19 cellular contexts compared by ENCODE assay signal in the genomic region with DNA sequence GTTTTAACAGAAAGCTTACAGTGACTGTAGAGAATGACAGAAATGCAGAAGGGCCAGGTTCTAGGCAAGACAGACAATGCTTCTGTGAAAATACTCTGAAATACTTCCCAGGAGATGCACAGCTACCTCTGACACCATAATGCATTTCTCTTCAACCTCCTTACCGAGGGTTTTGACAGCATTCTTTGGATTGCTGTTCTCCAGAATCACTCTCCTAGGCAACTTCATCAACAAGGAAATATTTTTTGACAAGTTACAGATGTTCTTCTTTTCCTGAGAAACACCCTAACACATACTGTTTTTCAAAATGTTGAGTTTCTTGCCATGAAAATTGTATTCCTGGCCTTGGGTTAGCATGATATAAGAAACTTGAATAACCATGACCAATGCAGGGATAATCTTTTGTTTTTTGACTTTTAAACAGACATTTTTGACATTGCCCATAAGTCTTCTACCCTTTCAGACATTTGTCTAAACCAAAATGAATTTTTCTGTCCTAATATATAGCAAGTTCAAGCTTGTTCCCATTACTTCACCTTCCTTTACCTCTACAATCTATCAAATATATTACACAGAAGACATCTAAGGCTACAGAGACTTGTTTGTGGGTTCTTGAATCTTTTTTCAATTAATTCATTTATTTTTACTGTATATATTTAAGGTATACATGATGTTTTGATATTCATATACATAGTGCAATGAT.
DNase-seq lines count a peak whose midpoint lies in the region; ATAC-seq, FAIRE-seq and TF ChIP-seq lines count a peak whose summit lies in the region.
"Had no signal": no experiment of that assay in that cellular context is flagged by ENCODE, and none has a peak within 500 bp of the region (broad histone marks: within the 10 kb centered on the region; RNA-seq: fewer than 3 reads in every experiment).

No MANE protein-coding gene starts in this region.

- no peak overlapping the region for H3K18ac ChIP-seq in trophoblast cell (ENCODE audit: low read length)

- H4K12ac ChIP-seq in trophoblast cell (ENCODE audit: low read depth, low read length) = no peak overlapping the region

- H3K9ac ChIP-seq in GM23248 (peak overlapping the region; percentile 79), trophoblast cell (ENCODE audit: low read length) (no peak overlapping the region)

- ATAC-seq in GM21390 (IDR thresholded peaks at IDR 0.05; ENCODE audit: unreplicated experiment) = no peak
- ATAC-seq in HG03520 (IDR thresholded peaks at IDR 0.05; ENCODE audit: unreplicated experiment) = no peak
- ATAC-seq: activated CD8-positive, alpha-beta memory T cell treated with anti-CD3 and anti-CD28 coated beads, Interleukin-2, amount 10 ng/mL, durations not matched to agents 7 days and 5 days; activated naive CD8-positive, alpha-beta T cell treated with anti-CD3 and anti-CD28 coated beads, Interleukin-2, amount 50 U/mL, for 24 hours had no signal

- H3K4ac ChIP-seq in trophoblast cell (ENCODE audit: low read depth, low read length) = no peak overlapping the region

- TF ChIP-seq POLR2A in GM12892 (IDR thresholded peaks at IDR 0.05; ENCODE audit: low read depth, low read length) = no peak

- H3K79me1 ChIP-seq in trophoblast cell (ENCODE audit: low read length) = peaks cover 24% of the 10 kb centered on the region

- H3K27me3 ChIP-seq in GM23248 (replicated peaks; ENCODE audit: insufficient read depth) (no peaks in the 10 kb centered on the region), trophoblast cell (ENCODE audit: insufficient read depth, low read length) (no peaks in the 10 kb centered on the region)
- H3K27me3 ChIP-seq: spleen had no signal

- H3K79me2 ChIP-seq in GM23248 (ENCODE audit: insufficient read depth) = no peaks in the 10 kb centered on the region
- H3K79me2 ChIP-seq in trophoblast cell (ENCODE audit: control insufficient read depth, insufficient read depth, low read length, poor library complexity) = peaks cover 2% of the 10 kb centered on the region

- H3K4me1 ChIP-seq in GM23248 (ENCODE audit: insufficient read depth) (peaks cover 30% of the 10 kb centered on the region), trophoblast cell (ENCODE audit: control insufficient read depth in 1 of 2, insufficient read depth in 2 of 2, low read length in 2 of 2) (peaks cover 6 to 11% of the 10 kb centered on the region in 2 experiments)
- H3K4me1 ChIP-seq: spleen had no signal

- no peak overlapping the region for H2BK120ac ChIP-seq in trophoblast cell (ENCODE audit: insufficient read depth, low read length, poor library complexity)

- H3K9me2 ChIP-seq in GM23248 (ENCODE audit: insufficient read depth) = no peaks in the 10 kb centered on the region

- no peak overlapping the region for H3K23ac ChIP-seq in trophoblast cell (ENCODE audit: low read length)

- H3K14ac ChIP-seq in trophoblast cell (ENCODE audit: low read length) = no peak overlapping the region

- H2BK5ac ChIP-seq in trophoblast cell (ENCODE audit: low read depth, low read length, poor library complexity) = no peak overlapping the region

- in situ Hi-C loops in GM23248 (cut with MboI) = no loop called here

- DNase-seq in GM23248 (peak; percentile 85), astrocyte of the hippocampus (ENCODE audit: low read depth, low spot score) (peak; percentile 42), fibroblast of the aortic adventitia (ENCODE audit: low read depth) (peak; percentile 80), trophoblast cell (peak; percentile 70 to 91), kidney glomerular epithelial cell (lab: John Stamatoyannopoulos, UW) (no peak), GM12892 (ENCODE audit: insufficient read length) (no peak)
- DNase-seq: activated CD4-positive, alpha-beta T cell treated with anti-CD3 and anti-CD28 coated beads for 48 hours; activated CD8-positive, alpha-beta memory T cell treated with anti-CD3 and anti-CD28 coated beads, Interleukin-2, amount 10 ng/mL, durations not matched to agents 7 days and 5 days; activated naive CD8-positive, alpha-beta T cell treated with anti-CD3 and anti-CD28 coated beads, Interleukin-2, amount 50 U/mL, for 24 hours; C1 segment of cervical spinal cord; effector memory CD4-positive, alpha-beta T cell; GDM1; midbrain; NCI-H1417; spleen; stimulated activated CD4-positive, alpha-beta T cell treated with anti-CD3 and anti-CD28 coated beads, Interleukin-4, amount 100 ng/mL, for 4 hours; T-helper 1 cell had no signal

- H4K91ac ChIP-seq in trophoblast cell (ENCODE audit: low read depth, low read length) = no peak overlapping the region

- H3K4me2 ChIP-seq in GM23248 (ENCODE audit: unreplicated experiment) (peak overlapping the region; percentile 76), trophoblast cell (ENCODE audit: low read length) (no peak overlapping the region)

- H2BK12ac ChIP-seq in trophoblast cell (ENCODE audit: low read length) = no peak overlapping the region

- H3K27ac ChIP-seq in GM23248 = peak overlapping the region; percentile 99
- H3K27ac ChIP-seq in trophoblast cell (ENCODE audit: low read depth, low read length) = peak overlapping the region; percentile 46
- H3K27ac ChIP-seq: spleen had no signal

- H4K8ac ChIP-seq in trophoblast cell (ENCODE audit: low read depth, low read length) = no peak overlapping the region

- no peak for TF ChIP-seq CTCF in fibroblast of the aortic adventitia (IDR thresholded peaks at IDR 0.05; ENCODE audit: insufficient read depth, low read length)

- H2AFZ ChIP-seq in GM23248 (no peak overlapping the region), trophoblast cell (ENCODE audit: insufficient read depth, low read length, poor library complexity) (no peak overlapping the region)

- no peak overlapping the region for H2AK5ac ChIP-seq in trophoblast cell (ENCODE audit: low read length)

- H3K9me3 ChIP-seq in GM23248 (ENCODE audit: low read depth) (no peaks in the 10 kb centered on the region), trophoblast cell (ENCODE audit: insufficient read depth, low read depth, low read length) (no peaks in the 10 kb centered on the region)
- H3K9me3 ChIP-seq: spleen had no signal

- no peaks in the 10 kb centered on the region for H3K36me3 ChIP-seq in GM23248 (ENCODE audit: low read depth)
- H3K36me3 ChIP-seq in trophoblast cell (ENCODE audit: control insufficient read depth in 1 of 2, insufficient read depth in 2 of 2, low read length in 2 of 2) = no peaks in the 10 kb centered on the region
- H3K36me3 ChIP-seq: spleen had no signal

- WGBS in GM23248 (ENCODE audit: low coverage in 1 of 2, low lambda C conversion rate in 2 of 2, missing lambda C conversion rate in 2 of 2), 2 experiments = 0% methylated on average over 1 of the region's 1 CpG
- WGBS in trophoblast cell (ENCODE audit: extremely low coverage, insufficient coverage, insufficient read length) = no CpG with 5 or more reads among the region's 1 CpG

- H3K4me3 ChIP-seq in GM23248 = 0 out of 2 replicates have a peak overlapping the region, but pooled peaks have one; percentile 24
- no peak overlapping the region for H3K4me3 ChIP-seq in fibroblast of the aortic adventitia (ENCODE audit: low read depth, low read length)
- H3K4me3 ChIP-seq in trophoblast cell (ENCODE audit: low read depth, low read length) = no peak overlapping the region
- H3K4me3 ChIP-seq: spleen had no signal

- FAIRE-seq in GM12892 (lab: Jason Lieb, UNC) = no peak

- peaks cover 25% of the 10 kb centered on the region for H3F3A ChIP-seq in GM23248 (ENCODE audit: insufficient read depth)

- no peaks in the 10 kb centered on the region for H4K20me1 ChIP-seq in GM23248 (ENCODE audit: insufficient read depth)

Comparison
In these comparisons a context has a peak if more than half of its experiments do, and no peak if none do; other contexts are left out.
1. DNase-seq: peak in GM23248 (single experiment), astrocyte of the hippocampus (single experiment), fibroblast of the aortic adventitia (single experiment) and trophoblast cell (2 of 2); none in kidney glomerular epithelial cell (single experiment) and GM12892 (single experiment).